In genomic region chr22:42621505-42622002, GRCh38 we compare ENCODE assay signal across 8 cellular contexts. TPM values are rescaled to one million over a fixed set of nuclear protein-coding genes. Genes with fewer than 3 reads are reported as not detected.
DNase-seq lines count a peak whose midpoint lies in the region; ATAC-seq and TF ChIP-seq lines count a peak whose summit lies in the region.

No MANE protein-coding gene starts in this region.

- DNase-seq in SKM-1 treated with dmso at 0.1 percent for 144 hours (lab: John Stamatoyannopoulos, UW; ENCODE audit: unreplicated experiment): peak; percentile 15
- no peak for DNase-seq in SKM-1 (lab: John Stamatoyannopoulos, UW; ENCODE audit: unreplicated experiment)
- peak; percentile 8 for DNase-seq in NCI-H2227 treated with DMSO at 0.1 percent for 48 hours (lab: John Stamatoyannopoulos, UW)
- DNase-seq in activated T-cell treated with anti-CD3 and anti-CD28 coated beads for 24 hours (ENCODE audit: low read depth): peak; percentile 23
- peak; percentile 88 for DNase-seq in upper lobe of right lung
- DNase-seq in inferior parietal cortex (ENCODE audit: extremely low spot score): no peak

- TF ChIP-seq CTCF in neural cell (IDR thresholded peaks at IDR 0.05; ENCODE audit: poor library complexity, severe bottlenecking) (peak; percentile 82), upper lobe of right lung (IDR thresholded peaks at IDR 0.05) (peak; percentile 88)

- H3K27ac ChIP-seq in neural cell (ENCODE audit: low read length) (no peak overlapping the region), upper lobe of right lung (no peak overlapping the region)

- intact Hi-C loops in upper lobe of right lung (cut with DNase I): no loop called here

- no peaks in the 10 kb centered on the region for H3F3A ChIP-seq in neural cell (ENCODE audit: insufficient read depth, low read length, poor library complexity, severe bottlenecking)

- H3K9me3 ChIP-seq in neural cell (ENCODE audit: low read length) (no peaks in the 10 kb centered on the region), upper lobe of right lung (no peaks in the 10 kb centered on the region)

- TF ChIP-seq RAD21 in neural cell (conservative IDR thresholded peaks at IDR 0.05): peak; percentile 67

- TF ChIP-seq EP300 in neural cell (conservative IDR thresholded peaks at IDR 0.05; ENCODE audit: poor library complexity, severe bottlenecking): no peak

- no peaks in the 10 kb centered on the region for H4K20me1 ChIP-seq in neural cell (ENCODE audit: insufficient read depth)

- H3K9ac ChIP-seq in neural cell (ENCODE audit: low read length): no peak overlapping the region

- H3K36me3 ChIP-seq in neural cell (ENCODE audit: insufficient read depth, low read length) (no peaks in the 10 kb centered on the region), upper lobe of right lung (peaks cover 47% of the 10 kb centered on the region)

- H3K4me2 ChIP-seq in neural cell (ENCODE audit: low read length): no peak overlapping the region

- H3K4me1 ChIP-seq in upper lobe of right lung: peaks cover 5% of the 10 kb centered on the region

- H2AFZ ChIP-seq in neural cell (ENCODE audit: low read depth, low read length): no peak overlapping the region

- H3K27me3 ChIP-seq in neural cell (ENCODE audit: insufficient read depth, low read depth, low read length) (no peaks in the 10 kb centered on the region), upper lobe of right lung (no peaks in the 10 kb centered on the region)

- H3K4me3 ChIP-seq in neural cell (ENCODE audit: low read length) (no peak overlapping the region), upper lobe of right lung (no peak overlapping the region)

- H3K79me2 ChIP-seq in neural cell (replicated peaks; ENCODE audit: insufficient read depth, low read length): no peaks in the 10 kb centered on the region

- ATAC-seq in esophagus mucosa (peak; percentile 62), upper lobe of right lung (peak; percentile 83)

- no peaks in the 10 kb centered on the region for H3K9me2 ChIP-seq in neural cell (ENCODE audit: insufficient read depth, low read length)

TF ChIP-seq in neural cell, 6 proteins besides CTCF, POLR2A, EP300 and RAD21:
- peak; percentile 82 for TF ChIP-seq SMC3 (conservative IDR thresholded peaks at IDR 0.05; ENCODE audit: poor library complexity)
- TF ChIP-seq MXI1 (conservative IDR thresholded peaks at IDR 0.05; ENCODE audit: poor library complexity, severe bottlenecking): peak; percentile 13
- TF ChIP-seq TAF1 (IDR thresholded peaks at IDR 0.05; ENCODE audit: low read depth): no peak
- TF ChIP-seq EZH2 (IDR thresholded peaks at IDR 0.05; ENCODE audit: borderline replicate concordance, insufficient read depth, low read length, poor library complexity, severe bottlenecking): no peak
- no peak for TF ChIP-seq POLR2AphosphoS5 (IDR thresholded peaks at IDR 0.05)
- no peak for TF ChIP-seq REST (IDR thresholded peaks at IDR 0.05; ENCODE audit: borderline replicate concordance)

RNA-seq across cellular contexts. Expression of gene POLDIP3, which starts 6.9 kb away (rescaled TPM):
- total RNA-seq in esophagus mucosa (43.9 TPM), upper lobe of right lung (66.9 TPM)
- polyA plus RNA-seq in neural cell: 56.9 and 63.1 TPM in 2 replicates
- polyA minus RNA-seq in neural cell: 50.6 and 52.3 TPM in 2 replicates

RNA-seq across cellular contexts. Expression of gene ATP5MGL, which starts 18.8 kb away (rescaled TPM):
- total RNA-seq in esophagus mucosa (0.68 TPM), upper lobe of right lung (1.0 TPM)
- polyA plus RNA-seq in neural cell: not detected in 2 replicates
- not detected in 2 replicates for polyA minus RNA-seq in neural cell

RNA-seq across cellular contexts. Expression of gene CYB5R3, which starts 27.6 kb away (rescaled TPM):
- 101 TPM for total RNA-seq in esophagus mucosa
- 17.2 and 20.2 TPM in 2 replicates for polyA plus RNA-seq in neural cell
- polyA minus RNA-seq in neural cell: 23.4 and 24.1 TPM in 2 replicates
- total RNA-seq in upper lobe of right lung: 251 TPM

Comparison
In these comparisons a context has a peak if more than half of its experiments do, and no peak if none do; other contexts are left out.
1. DNase-seq: peak in SKM-1 treated with dmso at 0.1 percent for 144 hours (single experiment), NCI-H2227 treated with DMSO at 0.1 percent for 48 hours (single experiment), activated T-cell treated with anti-CD3 and anti-CD28 coated beads for 24 hours (single experiment) and upper lobe of right lung (single experiment); none in SKM-1 (single experiment) and inferior parietal cortex (single experiment).